Comparison of ENCODE assay signal across 9 cellular contexts in genomic region chr15:71386448-71387236, GRCh38.
DNase-seq lines count a peak whose midpoint lies in the region; ATAC-seq and TF ChIP-seq lines count a peak whose summit lies in the region.
"Had no signal": no experiment of that assay in that cellular context is flagged by ENCODE, and none has a peak within 500 bp of the region (broad histone marks: within the 10 kb centered on the region; RNA-seq: fewer than 3 reads in every experiment).

No MANE protein-coding gene starts in this region.

- H3K27me3 ChIP-seq in suprapubic skin = no peaks in the 10 kb centered on the region

- TF ChIP-seq CTCF in suprapubic skin (IDR thresholded peaks at IDR 0.05) = peak; percentile 11 to 20

- in situ Hi-C loops in SK-MEL-5 (cut with HindIII; ENCODE audit: low pct_unique_long_range_greater_than_20kb, low sequenced_read_pairs) = no loop called here

- H3K36me3 ChIP-seq in suprapubic skin = no peaks in the 10 kb centered on the region

- peak; percentile 52 for ATAC-seq in left ventricle myocardium superior
- ATAC-seq in GM19328 (IDR thresholded peaks at IDR 0.05; ENCODE audit: unreplicated experiment) = no peak

- H3K9me3 ChIP-seq in suprapubic skin = no peaks in the 10 kb centered on the region

- peaks cover 18% of the 10 kb centered on the region for H3K4me1 ChIP-seq in suprapubic skin

- intact Hi-C loops in left ventricle myocardium superior (cut with micrococcal nuclease) = loop anchor here (5.0 kb wide), 1 partner anchor 56 kb away; no protein-coding TSS in a partner anchor

- DNase-seq in NCI-H1092 treated with DMSO at 0.1 percent for 48 hours (lab: John Stamatoyannopoulos, UW) (peak; percentile 22), NCI-H1092 (lab: John Stamatoyannopoulos, UW) (no peak), SK-MEL-5 (ENCODE audit: low read depth, low spot score) (peak; percentile 37), left ventricle myocardium superior (no peak), suprapubic skin (ENCODE audit: low spot score in 2 of 2) (no peak), NK-92 (lab: John Stamatoyannopoulos, UW; ENCODE audit: unreplicated experiment) (no peak)
- no peak for DNase-seq in stimulated activated CD4-positive, alpha-beta T cell treated with anti-CD3 and anti-CD28 coated beads, Interleukin-2, amount 100 ng/mL, for 48 hours
- DNase-seq: C1 segment of cervical spinal cord had no signal

- no peak for TF ChIP-seq POLR2A in suprapubic skin (IDR thresholded peaks at IDR 0.05)

- no peak overlapping the region for H3K27ac ChIP-seq in suprapubic skin

- H3K4me3 ChIP-seq in suprapubic skin = no peak overlapping the region

- 57% methylated on average over 10 of the region's 10 CpGs for WGBS in suprapubic skin

- TF ChIP-seq EP300 in suprapubic skin (IDR thresholded peaks at IDR 0.05) = no peak

Comparison
In these comparisons a context has a peak if more than half of its experiments do, and no peak if none do; other contexts are left out.
1. DNase-seq: peak in NCI-H1092 treated with DMSO at 0.1 percent for 48 hours (single experiment) and SK-MEL-5 (single experiment); none in NCI-H1092 (single experiment), left ventricle myocardium superior (single experiment), suprapubic skin (0 of 2), NK-92 (single experiment) and stimulated activated CD4-positive, alpha-beta T cell treated with anti-CD3 and anti-CD28 coated beads, Interleukin-2, amount 100 ng/mL, for 48 hours (0 of 2).